ENCODE assay signal across 25 cellular contexts in genomic region chr1:166956872-166957271, GRCh38. TPM values are rescaled to one million over a fixed set of nuclear protein-coding genes. Genes with fewer than 3 reads are reported as not detected.
DNase-seq lines count a peak whose midpoint lies in the region; ATAC-seq and TF ChIP-seq lines count a peak whose summit lies in the region.
"Had no signal": no experiment of that assay in that cellular context is flagged by ENCODE, and none has a peak within 500 bp of the region (broad histone marks: within the 10 kb centered on the region; RNA-seq: fewer than 3 reads in every experiment).

No MANE protein-coding gene starts in this region.

- no peak overlapping the region for H3K4me3 Mint-ChIP-seq in Caco-2 (ENCODE audit: unreplicated experiment)
- H3K4me3 Mint-ChIP-seq: B cell; CD4-positive, alpha-beta T cell; CD8-positive, alpha-beta memory T cell had no signal

- H3K4me3 ChIP-seq in Caco-2 (ENCODE audit: low read depth, low read length) (no peak overlapping the region), KMS-11 (IDR thresholded peaks at IDR 0.05; ENCODE audit: insufficient read depth, low read depth, low read length) (peak overlapping the region; percentile 7), esophagus muscularis mucosa (no peak overlapping the region)
- H3K4me3 ChIP-seq: A549; BLaER1 treated with 17β-estradiol and CSF1 and Interleukin-3, amounts not matched to agents 10 nM and 100 nM; GM12878 had no signal

- peak; percentile 59 for ATAC-seq in GM19438 (IDR thresholded peaks at IDR 0.05; ENCODE audit: low read depth, unreplicated experiment)
- no peak for ATAC-seq in GM19324 (IDR thresholded peaks at IDR 0.05; ENCODE audit: low FRiP score, unreplicated experiment)
- no peak for ATAC-seq in HG03159 (IDR thresholded peaks at IDR 0.05; ENCODE audit: unreplicated experiment)
- ATAC-seq: A549, GM12878 had no signal

- H3K27ac Mint-ChIP-seq in Caco-2 (ENCODE audit: unreplicated experiment), result peak overlapping the region; percentile 42
- H3K27ac Mint-ChIP-seq: B cell; CD4-positive, alpha-beta T cell; CD8-positive, alpha-beta memory T cell had no signal

- CTCF ChIA-PET in Caco-2 (lab: Charles Lee), result no interaction called here

- intact Hi-C loops in Caco-2 (cut with micrococcal nuclease; ENCODE audit: unreplicated experiment), result no loop called here
- intact Hi-C loops in esophagus muscularis mucosa (cut with DNase I), result no loop called here

- H3K9me3 Mint-ChIP-seq in Caco-2 (ENCODE audit: unreplicated experiment), result peaks cover 22% of the 10 kb centered on the region
- H3K9me3 Mint-ChIP-seq: CD4-positive, alpha-beta T cell; CD8-positive, alpha-beta memory T cell had no signal

- H3K27me3 Mint-ChIP-seq in Caco-2 (ENCODE audit: insufficient read depth, unreplicated experiment), result peaks cover 9% of the 10 kb centered on the region

- no peak for DNase-seq in Caco-2
- DNase-seq in esophagus muscularis mucosa (ENCODE audit: extremely low spot score), result peak; percentile 14
- no peak for DNase-seq in DMS153 treated with DMSO at 0.1 percent for 48 hours (lab: John Stamatoyannopoulos, UW; ENCODE audit: unreplicated experiment)
- DNase-seq: AML-193; Calu3; CD4-positive, alpha-beta T cell; CD8-positive, alpha-beta memory T cell; COR-L47; DMS53; DMS79; DND-41; EL; GDM1 had no signal

- H3K4me1 Mint-ChIP-seq in Caco-2 (ENCODE audit: low read depth, unreplicated experiment), result peaks cover 18% of the 10 kb centered on the region
- H3K4me1 Mint-ChIP-seq: B cell; CD8-positive, alpha-beta memory T cell had no signal

- H3K27ac ChIP-seq in KMS-11 (no peak overlapping the region), esophagus muscularis mucosa (replicated peaks in 1 of 4) (no peak overlapping the region)
- H3K27ac ChIP-seq: 22Rv1; A549; BLaER1 treated with 17β-estradiol and CSF1 and Interleukin-3, amounts not matched to agents 10 nM and 100 nM; C4-2B had no signal

- H3K27me3 ChIP-seq in Caco-2 (replicated peaks; ENCODE audit: control insufficient read depth, insufficient read depth, low read length), result no peaks in the 10 kb centered on the region
- no peaks in the 10 kb centered on the region for H3K27me3 ChIP-seq in KMS-11 (ENCODE audit: insufficient read depth, low read depth)
- H3K27me3 ChIP-seq in esophagus muscularis mucosa, result no peaks in the 10 kb centered on the region
- H3K27me3 ChIP-seq: BLaER1 treated with 17β-estradiol and CSF1 and Interleukin-3, amounts not matched to agents 10 nM and 100 nM had no signal

- H4K20me1 ChIP-seq in KMS-11 (ENCODE audit: insufficient read depth), result no peaks in the 10 kb centered on the region
- H4K20me1 ChIP-seq: BLaER1 treated with 17β-estradiol and CSF1 and Interleukin-3, amounts not matched to agents 10 nM and 100 nM had no signal

- WGBS in esophagus muscularis mucosa, result 87% methylated on average over 2 of the region's 2 CpGs

- no peak overlapping the region for H3K9ac ChIP-seq in KMS-11
- H3K9ac ChIP-seq: BLaER1 treated with 17β-estradiol and CSF1 and Interleukin-3, amounts not matched to agents 10 nM and 100 nM had no signal

- POLR2A ChIA-PET in Caco-2 (lab: Charles Lee), result no interaction called here

- no peak for TF ChIP-seq POLR2A in esophagus muscularis mucosa (IDR thresholded peaks at IDR 0.05; ENCODE audit: low read depth)

- no peak overlapping the region for H2AFZ ChIP-seq in KMS-11 (ENCODE audit: low read depth)

- H3K79me2 ChIP-seq in KMS-11 (ENCODE audit: insufficient read depth, low read depth), result no peaks in the 10 kb centered on the region

- no TSS peak for BruUV-seq in Caco-2 (replicated peaks; lab: Mats Ljungman, UMichigan)

- TF ChIP-seq EP300 in esophagus muscularis mucosa (IDR thresholded peaks at IDR 0.05), result no peak

- peaks cover 10% of the 10 kb centered on the region for H3K4me1 ChIP-seq in Caco-2
- H3K4me1 ChIP-seq in KMS-11 (ENCODE audit: low read depth, poor library complexity, severe bottlenecking), result no peaks in the 10 kb centered on the region
- peaks cover 5 to 13% (median 10%) of the 10 kb centered on the region in 4 donors for H3K4me1 ChIP-seq in esophagus muscularis mucosa
- H3K4me1 ChIP-seq: A549 had no signal

- no peak for TF ChIP-seq CTCF in Caco-2 (IDR thresholded peaks at IDR 0.05; ENCODE audit: insufficient read depth in 1 of 2, low read depth in 1 of 2, low read length in 1 of 2, severe bottlenecking in 1 of 2, unreplicated experiment in 1 of 2)
- TF ChIP-seq CTCF in KMS-11 (conservative IDR thresholded peaks at IDR 0.05; ENCODE audit: low read depth, low read length), result no peak
- TF ChIP-seq CTCF in esophagus muscularis mucosa (IDR thresholded peaks at IDR 0.05), result no peak

- H3K36me3 ChIP-seq in Caco-2 (ENCODE audit: control insufficient read depth, insufficient read depth, low read length), result no peaks in the 10 kb centered on the region
- no peaks in the 10 kb centered on the region for H3K36me3 ChIP-seq in KMS-11 (ENCODE audit: insufficient read depth)
- no peaks in the 10 kb centered on the region for H3K36me3 ChIP-seq in esophagus muscularis mucosa
- H3K36me3 ChIP-seq: BLaER1 treated with 17β-estradiol and CSF1 and Interleukin-3, amounts not matched to agents 10 nM and 100 nM had no signal

- H3K4me2 ChIP-seq in KMS-11, result no peak overlapping the region
- H3K4me2 ChIP-seq: A549; BLaER1 treated with 17β-estradiol and CSF1 and Interleukin-3, amounts not matched to agents 10 nM and 100 nM had no signal

- no peaks in the 10 kb centered on the region for H3K36me3 Mint-ChIP-seq in Caco-2 (ENCODE audit: insufficient read depth, unreplicated experiment)
- H3K36me3 Mint-ChIP-seq: CD8-positive, alpha-beta memory T cell had no signal

- no peaks in the 10 kb centered on the region for H3K9me3 ChIP-seq in Caco-2
- H3K9me3 ChIP-seq in esophagus muscularis mucosa, result no peaks in the 10 kb centered on the region
- H3K9me3 ChIP-seq: A549 had no signal

RNA-seq across cellular contexts. Expression of gene ILDR2, which starts 18.5 kb away (rescaled TPM):
- total RNA-seq in Caco-2 (2022) (0.98 and 1.2 TPM in 2 replicates), esophagus muscularis mucosa (10 to 100 TPM in 2 of 4 donors, 1 to 10 TPM in 2; 5.3 to 13.7 (median 9.4) TPM)
- total RNA-seq: B cell had no signal

RNA-seq across cellular contexts. Expression of gene MAEL, which starts 32.2 kb away (rescaled TPM):
- not detected in 2 replicates for total RNA-seq in Caco-2 (2022)
- total RNA-seq in esophagus muscularis mucosa, result 1 to 10 TPM in 3 of 4 donors, under 1 TPM in 1; 0.83 to 2.3 (median 1.2) TPM
- total RNA-seq: A172; B cell; Calu3; CD4-positive, alpha-beta T cell; CD8-positive, alpha-beta memory T cell; G401 had no signal
